29 cellular contexts compared by ENCODE assay signal in the genomic region with DNA sequence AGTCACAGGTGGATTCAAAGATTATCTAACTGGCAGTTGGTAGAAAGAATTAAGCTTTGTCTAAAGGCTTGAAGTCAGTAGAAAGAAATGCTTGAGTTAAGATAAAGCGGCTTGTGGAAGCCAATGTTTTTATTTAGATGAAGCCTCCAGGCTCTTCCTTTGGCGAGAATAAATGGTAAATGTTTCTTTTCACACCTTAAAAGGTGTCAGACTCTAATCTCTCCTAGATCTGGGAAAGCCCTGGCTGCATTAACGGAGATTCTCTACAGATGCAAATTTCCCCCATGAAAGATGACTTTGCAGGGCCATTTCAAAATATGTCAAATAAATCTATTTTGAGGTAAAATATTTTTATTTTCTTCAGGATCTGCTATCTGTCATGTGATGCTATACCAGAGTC.
"Had no signal": no experiment of that assay in that cellular context is flagged by ENCODE, and none has a peak within 500 bp of the region (broad histone marks: within the 10 kb centered on the region; RNA-seq: fewer than 3 reads in every experiment).

No MANE protein-coding gene starts in this region.

- H3K4me3 Mint-ChIP-seq: activated CD4-positive, alpha-beta T cell treated with anti-CD3 and anti-CD28 coated beads, Interleukin-2, amount 10 ng/mL, durations not matched to agents 24 days and 14 days; activated CD8-positive, alpha-beta T cell treated with anti-CD3 and anti-CD28 coated beads for 36 hours; activated naive CD4-positive, alpha-beta T cell treated with anti-CD3 and anti-CD28 coated beads for 36 hours; activated T-cell treated with anti-CD3 and anti-CD28 coated beads, Interleukin-2, amount 50 U/mL, for 72 hours; activated T-helper 17 cell treated with anti-CD3 and anti-CD28 coated beads, Interleukin-2, amount 50 U/mL, for 72 hours had no signal

- H3K27me3 Mint-ChIP-seq: activated CD4-positive, alpha-beta T cell treated with anti-CD3 and anti-CD28 coated beads, Interleukin-2, amount 10 ng/mL, durations not matched to agents 24 days and 14 days had no signal

- H3K27ac ChIP-seq: adrenal gland, body of pancreas, breast epithelium, KMS-11, PC-9, RWPE1 had no signal

- H2AFZ ChIP-seq: PC-9 had no signal

- H3K4me1 ChIP-seq: adrenal gland, body of pancreas, breast epithelium had no signal

- ATAC-seq: activated CD8-positive, alpha-beta T cell treated with anti-CD3 and anti-CD28 coated beads for 36 hours; activated naive CD4-positive, alpha-beta T cell treated with anti-CD3 and anti-CD28 coated beads, Interleukin-2, amount 50 U/mL, for 72 hours; activated T-cell treated with anti-CD3 and anti-CD28 coated beads, Interleukin-2, amount 50 U/mL, for 72 hours; activated T-helper 17 cell treated with anti-CD3 and anti-CD28 coated beads, Interleukin-2, amount 50 U/mL, for 72 hours; body of pancreas; Right ventricle myocardium inferior had no signal

- DNase-seq: activated CD4-positive, alpha-beta T cell treated with anti-CD3 and anti-CD28 coated beads, Interleukin-2, amount 10 ng/mL, durations not matched to agents 24 days and 14 days; activated CD4-positive, alpha-beta T cell treated with anti-CD3 and anti-CD28 coated beads, Interleukin-2, amount 50 U/mL, for 4 hours; activated CD8-positive, alpha-beta T cell treated with anti-CD3 and anti-CD28 coated beads for 36 hours; activated gamma-delta T cell; activated naive CD4-positive, alpha-beta T cell treated with anti-CD3 and anti-CD28 coated beads for 36 hours; activated T-cell treated with anti-CD3 and anti-CD28 coated beads, Interleukin-2, amount 50 U/mL, for 1 hour; activated T-cell treated with anti-CD3 and anti-CD28 coated beads, Interleukin-2, amount 50 U/mL, for 72 hours; adrenal gland; body of pancreas; MM.1S; MV-4-11; NCI-H1092; NCI-H1436 treated with DMSO at 0.1 percent for 48 hours; NCI-H1694 treated with DMSO at 0.1 percent for 48 hours; NCI-H2029; NCI-H345; NCI-H524 treated with DMSO at 0.1 percent for 48 hours; NK-92 treated with Interleukin-12 subunit alpha and Interleukin-12 subunit beta, amount 100 ng/mL, for 24 hours; PC-9; SW 1271; T-helper 1 cell; T-helper 2 cell; T-helper 9 cell had no signal

- H3K36me3 ChIP-seq: adrenal gland, breast epithelium had no signal

- H3K4me3 ChIP-seq: adrenal gland, body of pancreas, breast epithelium, PC-9 had no signal

- H3K9me3 ChIP-seq: adrenal gland, body of pancreas, breast epithelium had no signal

- H3K27me3 ChIP-seq: adrenal gland, body of pancreas, breast epithelium had no signal

- H3K9ac ChIP-seq: KMS-11 had no signal

- H3K9me3 Mint-ChIP-seq: activated CD4-positive, alpha-beta T cell treated with anti-CD3 and anti-CD28 coated beads, Interleukin-2, amount 10 ng/mL, durations not matched to agents 24 days and 14 days; activated CD8-positive, alpha-beta T cell treated with anti-CD3 and anti-CD28 coated beads for 36 hours; activated naive CD4-positive, alpha-beta T cell treated with anti-CD3 and anti-CD28 coated beads for 36 hours; activated naive CD4-positive, alpha-beta T cell treated with anti-CD3 and anti-CD28 coated beads, Interleukin-2, amount 50 U/mL, for 72 hours; activated T-cell treated with anti-CD3 and anti-CD28 coated beads, Interleukin-2, amount 50 U/mL, for 72 hours; activated T-helper 17 cell treated with anti-CD3 and anti-CD28 coated beads, Interleukin-2, amount 50 U/mL, for 72 hours had no signal

- H3K27ac Mint-ChIP-seq: activated CD4-positive, alpha-beta T cell treated with anti-CD3 and anti-CD28 coated beads, Interleukin-2, amount 10 ng/mL, durations not matched to agents 24 days and 14 days; activated CD8-positive, alpha-beta T cell treated with anti-CD3 and anti-CD28 coated beads for 36 hours; activated naive CD4-positive, alpha-beta T cell treated with anti-CD3 and anti-CD28 coated beads for 36 hours; activated naive CD4-positive, alpha-beta T cell treated with anti-CD3 and anti-CD28 coated beads, Interleukin-2, amount 50 U/mL, for 72 hours; activated T-helper 17 cell treated with anti-CD3 and anti-CD28 coated beads, Interleukin-2, amount 50 U/mL, for 72 hours had no signal

- H3K4me2 ChIP-seq: KMS-11, PC-9 had no signal

- H3K4me1 Mint-ChIP-seq: activated CD4-positive, alpha-beta T cell treated with anti-CD3 and anti-CD28 coated beads, Interleukin-2, amount 10 ng/mL, durations not matched to agents 24 days and 14 days; activated T-helper 17 cell treated with anti-CD3 and anti-CD28 coated beads, Interleukin-2, amount 50 U/mL, for 72 hours had no signal

- H3K36me3 Mint-ChIP-seq: activated naive CD4-positive, alpha-beta T cell treated with anti-CD3 and anti-CD28 coated beads, Interleukin-2, amount 50 U/mL, for 72 hours had no signal
